Comparison of ENCODE assay signal across 9 cellular contexts in the genomic region with DNA sequence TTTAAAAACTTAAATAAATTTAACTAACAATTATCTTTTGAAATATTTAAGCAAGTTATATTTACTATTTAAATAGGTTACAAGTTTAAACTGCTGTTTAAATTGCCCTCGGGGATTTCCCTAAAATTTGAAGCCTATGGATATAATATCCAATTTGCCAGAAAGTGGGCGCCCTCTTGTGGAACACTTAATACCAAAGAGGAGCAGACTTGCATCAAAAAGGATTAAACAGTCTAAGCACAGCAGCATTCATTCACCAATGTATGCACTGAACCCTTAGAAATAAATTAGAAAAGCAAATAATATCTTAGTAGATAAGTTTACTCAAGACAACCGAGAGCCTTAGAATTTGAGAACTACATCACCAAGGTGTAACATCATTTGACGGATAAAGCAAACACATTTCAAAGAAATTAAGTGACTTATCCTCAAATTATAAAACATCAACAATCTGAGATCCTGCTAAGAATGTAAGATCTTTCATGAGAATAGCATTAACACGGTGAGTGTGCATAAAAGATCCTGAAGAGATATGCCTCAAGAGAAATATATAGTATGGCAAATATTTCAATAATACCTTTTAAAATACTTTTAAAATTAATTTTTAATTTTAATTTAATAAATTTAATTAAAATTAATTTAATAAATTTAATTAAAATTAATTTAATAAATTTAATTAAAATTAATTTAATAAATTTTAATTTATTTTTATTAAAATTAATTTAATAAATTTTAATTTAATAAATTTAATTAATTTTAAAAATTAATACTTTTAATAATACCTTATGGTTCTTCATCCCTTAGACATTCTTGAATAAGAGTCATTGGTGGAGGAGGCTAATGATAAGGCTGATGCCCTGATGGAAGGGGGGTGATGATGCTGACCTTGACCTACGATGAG. TPM values are rescaled to one million over a fixed set of nuclear protein-coding genes. Genes with fewer than 3 reads are reported as not detected.
DNase-seq lines count a peak whose midpoint lies in the region; ATAC-seq and TF ChIP-seq lines count a peak whose summit lies in the region.
"Had no signal": no experiment of that assay in that cellular context is flagged by ENCODE, and none has a peak within 500 bp of the region (broad histone marks: within the 10 kb centered on the region; RNA-seq: fewer than 3 reads in every experiment).

No MANE protein-coding gene starts in this region.

- H3K27ac ChIP-seq in PC-9 = no peak overlapping the region

- no peak overlapping the region for H3K4me2 ChIP-seq in PC-9

- H3K79me2 ChIP-seq in PC-9 (ENCODE audit: low read depth) = no peaks in the 10 kb centered on the region

- H3K36me3 ChIP-seq in PC-9 (ENCODE audit: low read depth) = no peaks in the 10 kb centered on the region

- no peak overlapping the region for H2AFZ ChIP-seq in PC-9

- no peaks in the 10 kb centered on the region for H3K9me3 ChIP-seq in PC-9 (ENCODE audit: insufficient read depth, low read depth)

- intact Hi-C loops in PC-9 (cut with micrococcal nuclease; ENCODE audit: unreplicated experiment) = loop anchor here (1.0 to 5.0 kb wide), 5 partner anchors 79 to 362 kb away; no protein-coding TSS in a partner anchor

- H3K4me1 ChIP-seq in PC-9 (replicated peaks; ENCODE audit: insufficient read depth) = no peaks in the 10 kb centered on the region

- H3K9me2 ChIP-seq in PC-9 (ENCODE audit: insufficient read depth) = no peaks in the 10 kb centered on the region; the same call in 1 of the 2 replicates

- no peaks in the 10 kb centered on the region for H4K20me1 ChIP-seq in PC-9 (ENCODE audit: insufficient read depth)

- TF ChIP-seq CTCF in PC-9 (conservative IDR thresholded peaks at IDR 0.05) = peak; percentile 89

- BruUV-seq in PC-9 (replicated peaks; lab: Mats Ljungman, UMichigan) = no TSS peak

- H3K27me3 ChIP-seq in PC-9 (ENCODE audit: insufficient read depth, low read depth) = no peaks in the 10 kb centered on the region

- CTCF ChIA-PET in PC-9 (lab: Charles Lee) = no interaction called here

- DNase-seq in NCI-H2081 (lab: John Stamatoyannopoulos, UW) (peak; percentile 59 to 72), NCI-H2081 treated with DMSO at 0.1 percent for 48 hours (lab: John Stamatoyannopoulos, UW) (no peak), Kasumi-1 (lab: John Stamatoyannopoulos, UW) (peak; percentile 78 to 90), PC-9 (peak; percentile 34 to 58), dermis microvascular lymphatic vessel endothelial cell (ENCODE audit: low read depth in 2 of 2) (peak; percentile 20 to 66), middle frontal gyrus (ENCODE audit: extremely low spot score, low spot score) (peak; percentile 74)

- POLR2A ChIA-PET in PC-9 (lab: Charles Lee; ENCODE audit: unreplicated experiment) = no interaction called here

- ATAC-seq in HG03571 (IDR thresholded peaks at IDR 0.05; ENCODE audit: unreplicated experiment) (no peak), HG02763 (IDR thresholded peaks at IDR 0.05; ENCODE audit: unreplicated experiment) (no peak)

- H3K4me3 ChIP-seq in PC-9 = no peak overlapping the region

- no peaks in the 10 kb centered on the region for H3F3A ChIP-seq in PC-9 (ENCODE audit: insufficient read depth, low read depth)

RNA-seq across cellular contexts. Expression of gene MEP1A, which starts 11.5 kb away (rescaled TPM):
- total RNA-seq in PC-9 (2021) (not detected in 2 replicates), dermis microvascular lymphatic vessel endothelial cell (not detected in 2 replicates)
- total RNA-seq: activated naive CD4-positive, alpha-beta T cell treated with anti-CD3 and anti-CD28 coated beads, Interleukin-2, amount 50 U/mL, for 72 hours had no signal

RNA-seq across cellular contexts. Expression of gene ANKRD66, which starts 35.0 kb away (rescaled TPM):
- not detected in 2 replicates for total RNA-seq in PC-9 (2021)
- total RNA-seq in dermis microvascular lymphatic vessel endothelial cell = not detected in 2 replicates
- total RNA-seq: activated naive CD4-positive, alpha-beta T cell treated with anti-CD3 and anti-CD28 coated beads, Interleukin-2, amount 50 U/mL, for 72 hours had no signal

RNA-seq across cellular contexts. Expression of gene PLA2G7, which starts 46.6 kb away (rescaled TPM):
- total RNA-seq in PC-9 (2021) (0.68 and 0.98 TPM in 2 replicates), dermis microvascular lymphatic vessel endothelial cell (under 0.01 TPM in 1 of 2 replicates, not detected in the other)
- total RNA-seq: activated naive CD4-positive, alpha-beta T cell treated with anti-CD3 and anti-CD28 coated beads, Interleukin-2, amount 50 U/mL, for 72 hours had no signal
